ENCODE assay signal across 2 cellular contexts in the genomic region with DNA sequence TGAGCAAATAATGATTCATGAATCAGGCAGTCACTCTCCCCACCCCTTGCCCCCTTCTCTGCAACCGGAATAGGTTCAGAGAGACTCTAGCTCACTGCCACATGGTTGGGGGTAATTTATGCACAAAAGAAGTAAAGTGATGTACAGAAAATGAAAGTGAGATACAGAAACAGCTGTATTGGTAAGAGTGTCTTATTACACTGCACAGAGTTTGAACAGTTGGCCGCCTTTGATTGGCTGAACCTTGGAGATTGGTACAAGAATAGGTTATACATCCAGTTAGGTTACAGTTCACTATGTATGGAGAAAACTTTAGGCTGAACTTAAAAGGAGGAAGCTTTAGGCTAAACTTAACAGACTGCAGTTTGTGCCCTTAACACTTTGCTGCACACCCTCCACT.
TF ChIP-seq lines count a peak whose summit lies in the region.

No MANE protein-coding gene starts in this region.

TF ChIP-seq in GM12878, 131 proteins besides CTCF, POLR2A, EP300 and RAD21:
- TF ChIP-seq IKZF2 (IDR thresholded peaks at IDR 0.05) (no peak), BACH1 (IDR thresholded peaks at IDR 0.05; ENCODE audit: borderline replicate concordance) (no peak), SMAD1 (IDR thresholded peaks at IDR 0.05; ENCODE audit: low read depth, partially characterized antibody) (no peak), MYB (IDR thresholded peaks at IDR 0.05; ENCODE audit: borderline replicate concordance, low read depth, low read length) (no peak), PAX5 (IDR thresholded peaks at IDR 0.05; ENCODE audit: borderline replicate concordance, low read depth, low read length) (no peak), LARP7 (IDR thresholded peaks at IDR 0.05) (no peak), ZNF384 (IDR thresholded peaks at IDR 0.05; ENCODE audit: borderline replicate concordance, low read depth, low read length) (no peak), GATAD2B (conservative IDR thresholded peaks at IDR 0.05; ENCODE audit: low read depth) (no peak), SP1 (IDR thresholded peaks at IDR 0.05; ENCODE audit: low read depth, low read length) (no peak)
- TF ChIP-seq, protein P1, sequence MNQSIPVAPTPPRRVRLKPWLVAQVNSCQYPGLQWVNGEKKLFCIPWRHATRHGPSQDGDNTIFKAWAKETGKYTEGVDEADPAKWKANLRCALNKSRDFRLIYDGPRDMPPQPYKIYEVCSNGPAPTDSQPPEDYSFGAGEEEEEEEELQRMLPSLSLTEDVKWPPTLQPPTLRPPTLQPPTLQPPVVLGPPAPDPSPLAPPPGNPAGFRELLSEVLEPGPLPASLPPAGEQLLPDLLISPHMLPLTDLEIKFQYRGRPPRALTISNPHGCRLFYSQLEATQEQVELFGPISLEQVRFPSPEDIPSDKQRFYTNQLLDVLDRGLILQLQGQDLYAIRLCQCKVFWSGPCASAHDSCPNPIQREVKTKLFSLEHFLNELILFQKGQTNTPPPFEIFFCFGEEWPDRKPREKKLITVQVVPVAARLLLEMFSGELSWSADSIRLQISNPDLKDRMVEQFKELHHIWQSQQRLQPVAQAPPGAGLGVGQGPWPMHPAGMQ (IDR thresholded peaks at IDR 0.05; ENCODE audit: borderline replicate concordance), result no peak
- TF ChIP-seq, protein P2, sequence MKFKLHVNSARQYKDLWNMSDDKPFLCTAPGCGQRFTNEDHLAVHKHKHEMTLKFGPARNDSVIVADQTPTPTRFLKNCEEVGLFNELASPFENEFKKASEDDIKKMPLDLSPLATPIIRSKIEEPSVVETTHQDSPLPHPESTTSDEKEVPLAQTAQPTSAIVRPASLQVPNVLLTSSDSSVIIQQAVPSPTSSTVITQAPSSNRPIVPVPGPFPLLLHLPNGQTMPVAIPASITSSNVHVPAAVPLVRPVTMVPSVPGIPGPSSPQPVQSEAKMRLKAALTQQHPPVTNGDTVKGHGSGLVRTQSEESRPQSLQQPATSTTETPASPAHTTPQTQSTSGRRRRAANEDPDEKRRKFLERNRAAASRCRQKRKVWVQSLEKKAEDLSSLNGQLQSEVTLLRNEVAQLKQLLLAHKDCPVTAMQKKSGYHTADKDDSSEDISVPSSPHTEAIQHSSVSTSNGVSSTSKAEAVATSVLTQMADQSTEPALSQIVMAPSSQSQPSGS (IDR thresholded peaks at IDR 0.05; ENCODE audit: low read length), result no peak
- TF ChIP-seq, protein P3, sequence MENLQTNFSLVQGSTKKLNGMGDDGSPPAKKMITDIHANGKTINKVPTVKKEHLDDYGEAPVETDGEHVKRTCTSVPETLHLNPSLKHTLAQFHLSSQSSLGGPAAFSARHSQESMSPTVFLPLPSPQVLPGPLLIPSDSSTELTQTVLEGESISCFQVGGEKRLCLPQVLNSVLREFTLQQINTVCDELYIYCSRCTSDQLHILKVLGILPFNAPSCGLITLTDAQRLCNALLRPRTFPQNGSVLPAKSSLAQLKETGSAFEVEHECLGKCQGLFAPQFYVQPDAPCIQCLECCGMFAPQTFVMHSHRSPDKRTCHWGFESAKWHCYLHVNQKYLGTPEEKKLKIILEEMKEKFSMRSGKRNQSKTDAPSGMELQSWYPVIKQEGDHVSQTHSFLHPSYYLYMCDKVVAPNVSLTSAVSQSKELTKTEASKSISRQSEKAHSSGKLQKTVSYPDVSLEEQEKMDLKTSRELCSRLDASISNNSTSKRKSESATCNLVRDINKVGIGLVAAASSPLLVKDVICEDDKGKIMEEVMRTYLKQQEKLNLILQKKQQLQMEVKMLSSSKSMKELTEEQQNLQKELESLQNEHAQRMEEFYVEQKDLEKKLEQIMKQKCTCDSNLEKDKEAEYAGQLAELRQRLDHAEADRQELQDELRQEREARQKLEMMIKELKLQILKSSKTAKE (IDR thresholded peaks at IDR 0.05; ENCODE audit: low read depth, poor library complexity, severe bottlenecking), result no peak
- TF ChIP-seq, protein P4, sequence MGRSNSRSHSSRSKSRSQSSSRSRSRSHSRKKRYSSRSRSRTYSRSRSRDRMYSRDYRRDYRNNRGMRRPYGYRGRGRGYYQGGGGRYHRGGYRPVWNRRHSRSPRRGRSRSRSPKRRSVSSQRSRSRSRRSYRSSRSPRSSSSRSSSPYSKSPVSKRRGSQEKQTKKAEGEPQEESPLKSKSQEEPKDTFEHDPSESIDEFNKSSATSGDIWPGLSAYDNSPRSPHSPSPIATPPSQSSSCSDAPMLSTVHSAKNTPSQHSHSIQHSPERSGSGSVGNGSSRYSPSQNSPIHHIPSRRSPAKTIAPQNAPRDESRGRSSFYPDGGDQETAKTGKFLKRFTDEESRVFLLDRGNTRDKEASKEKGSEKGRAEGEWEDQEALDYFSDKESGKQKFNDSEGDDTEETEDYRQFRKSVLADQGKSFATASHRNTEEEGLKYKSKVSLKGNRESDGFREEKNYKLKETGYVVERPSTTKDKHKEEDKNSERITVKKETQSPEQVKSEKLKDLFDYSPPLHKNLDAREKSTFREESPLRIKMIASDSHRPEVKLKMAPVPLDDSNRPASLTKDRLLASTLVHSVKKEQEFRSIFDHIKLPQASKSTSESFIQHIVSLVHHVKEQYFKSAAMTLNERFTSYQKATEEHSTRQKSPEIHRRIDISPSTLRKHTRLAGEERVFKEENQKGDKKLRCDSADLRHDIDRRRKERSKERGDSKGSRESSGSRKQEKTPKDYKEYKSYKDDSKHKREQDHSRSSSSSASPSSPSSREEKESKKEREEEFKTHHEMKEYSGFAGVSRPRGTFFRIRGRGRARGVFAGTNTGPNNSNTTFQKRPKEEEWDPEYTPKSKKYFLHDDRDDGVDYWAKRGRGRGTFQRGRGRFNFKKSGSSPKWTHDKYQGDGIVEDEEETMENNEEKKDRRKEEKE (IDR thresholded peaks at IDR 0.05), result no peak

TF ChIP-seq in HepG2, 621 proteins besides CTCF, POLR2A, EP300 and RAD21:
- TF ChIP-seq, protein P5, sequence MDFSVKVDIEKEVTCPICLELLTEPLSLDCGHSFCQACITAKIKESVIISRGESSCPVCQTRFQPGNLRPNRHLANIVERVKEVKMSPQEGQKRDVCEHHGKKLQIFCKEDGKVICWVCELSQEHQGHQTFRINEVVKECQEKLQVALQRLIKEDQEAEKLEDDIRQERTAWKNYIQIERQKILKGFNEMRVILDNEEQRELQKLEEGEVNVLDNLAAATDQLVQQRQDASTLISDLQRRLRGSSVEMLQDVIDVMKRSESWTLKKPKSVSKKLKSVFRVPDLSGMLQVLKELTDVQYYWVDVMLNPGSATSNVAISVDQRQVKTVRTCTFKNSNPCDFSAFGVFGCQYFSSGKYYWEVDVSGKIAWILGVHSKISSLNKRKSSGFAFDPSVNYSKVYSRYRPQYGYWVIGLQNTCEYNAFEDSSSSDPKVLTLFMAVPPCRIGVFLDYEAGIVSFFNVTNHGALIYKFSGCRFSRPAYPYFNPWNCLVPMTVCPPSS (IDR thresholded peaks at IDR 0.05), result no peak
- TF ChIP-seq ZSCAN22 (CRISPR knock-in tag; IDR thresholded peaks at IDR 0.05) (no peak), ZNF616 (CRISPR knock-in tag; IDR thresholded peaks at IDR 0.05; ENCODE audit: low read depth) (no peak), NCOA1 (CRISPR knock-in tag; IDR thresholded peaks at IDR 0.05) (no peak), ZNF747 (CRISPR knock-in tag; IDR thresholded peaks at IDR 0.05; ENCODE audit: borderline replicate concordance) (no peak), POLR2G (IDR thresholded peaks at IDR 0.05; ENCODE audit: low read depth, low read length) (no peak), HNRNPH1 (optimal IDR thresholded peaks at IDR 0.05; ENCODE audit: low read depth, low read length) (no peak), ESRRA (CRISPR knock-in tag; IDR thresholded peaks at IDR 0.05; ENCODE audit: low read depth) (no peak), KDM5A (IDR thresholded peaks at IDR 0.05; ENCODE audit: borderline replicate concordance, low read length) (no peak), ZNF556 (CRISPR knock-in tag; IDR thresholded peaks at IDR 0.05; ENCODE audit: borderline replicate concordance) (no peak), AKAP8 (CRISPR knock-in tag; IDR thresholded peaks at IDR 0.05) (no peak), ARNTL (CRISPR knock-in tag; IDR thresholded peaks at IDR 0.05) (no peak), CREM (IDR thresholded peaks at IDR 0.05) (no peak), CREM (CRISPR knock-in tag; IDR thresholded peaks at IDR 0.05) (no peak), CBX1 (IDR thresholded peaks at IDR 0.05; ENCODE audit: low read depth) (no peak)
- TF ChIP-seq, protein P6, sequence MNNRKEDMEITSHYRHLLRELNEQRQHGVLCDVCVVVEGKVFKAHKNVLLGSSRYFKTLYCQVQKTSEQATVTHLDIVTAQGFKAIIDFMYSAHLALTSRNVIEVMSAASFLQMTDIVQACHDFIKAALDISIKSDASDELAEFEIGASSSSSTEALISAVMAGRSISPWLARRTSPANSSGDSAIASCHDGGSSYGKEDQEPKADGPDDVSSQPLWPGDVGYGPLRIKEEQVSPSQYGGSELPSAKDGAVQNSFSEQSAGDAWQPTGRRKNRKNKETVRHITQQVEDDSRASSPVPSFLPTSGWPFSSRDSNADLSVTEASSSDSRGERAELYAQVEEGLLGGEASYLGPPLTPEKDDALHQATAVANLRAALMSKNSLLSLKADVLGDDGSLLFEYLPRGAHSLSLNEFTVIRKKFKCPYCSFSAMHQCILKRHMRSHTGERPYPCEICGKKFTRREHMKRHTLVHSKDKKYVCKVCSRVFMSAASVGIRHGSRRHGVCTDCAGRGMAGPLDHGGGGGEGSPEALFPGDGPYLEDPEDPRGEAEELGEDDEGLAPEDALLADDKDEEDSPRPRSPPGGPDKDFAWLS (CRISPR knock-in tag; IDR thresholded peaks at IDR 0.05; ENCODE audit: borderline replicate concordance), result no peak
